16 cellular contexts compared by ENCODE assay signal in the genomic region with DNA sequence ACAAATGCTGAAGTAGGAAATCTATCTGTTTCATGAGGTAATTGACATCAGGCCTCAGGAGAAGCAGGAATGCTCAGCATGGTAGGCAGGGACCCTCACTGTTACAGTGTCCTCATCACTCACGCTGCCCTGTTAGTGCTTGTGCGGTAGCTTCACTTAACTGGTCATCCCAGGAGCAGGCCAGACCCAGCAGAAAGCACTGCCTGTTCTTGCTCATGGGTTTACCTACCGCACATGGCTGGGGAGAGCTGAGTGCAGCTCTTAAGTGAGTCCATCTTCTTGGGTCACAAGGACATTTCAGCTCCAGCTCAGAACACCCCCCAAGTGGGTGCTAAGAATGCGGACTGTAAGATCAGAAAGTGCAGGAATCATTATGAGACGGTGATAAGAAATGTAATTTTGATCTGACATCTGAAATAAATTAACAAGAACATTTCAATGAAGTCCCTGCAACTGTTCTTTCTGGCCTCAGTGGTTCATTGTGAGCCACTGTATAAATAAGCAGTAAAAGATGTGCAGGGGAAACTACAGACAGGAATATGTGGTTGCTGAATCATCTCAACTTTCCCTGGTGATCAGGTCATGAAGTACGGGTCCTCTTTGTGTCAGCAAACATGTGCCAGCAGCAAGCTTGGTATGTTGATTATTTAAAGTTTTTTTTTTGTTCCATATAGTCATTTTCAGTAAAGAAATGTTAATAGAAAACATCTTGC.
A peak's percentile ranks its signal among the peaks of the same experiment; 100 is the strongest.
DNase-seq lines count a peak whose midpoint lies in the region; ATAC-seq, FAIRE-seq and TF ChIP-seq lines count a peak whose summit lies in the region.
"Had no signal": no experiment of that assay in that cellular context is flagged by ENCODE, and none has a peak within 500 bp of the region (broad histone marks: within the 10 kb centered on the region; RNA-seq: fewer than 3 reads in every experiment).

No MANE protein-coding gene starts in this region.

- no peaks in the 10 kb centered on the region for H3K27me3 ChIP-seq in Peyer's patch

- H3K9me3 ChIP-seq in Peyer's patch, result no peaks in the 10 kb centered on the region

- FAIRE-seq in RCC 7860 (lab: Jason Lieb, UNC), result peak; percentile 21

- TF ChIP-seq CTCF in Peyer's patch (IDR thresholded peaks at IDR 0.05), result no peak

- ATAC-seq in GM21723 (IDR thresholded peaks at IDR 0.05; ENCODE audit: unreplicated experiment) (no peak), HG03354 (IDR thresholded peaks at IDR 0.05; ENCODE audit: poor library complexity, severe bottlenecking, unreplicated experiment) (no peak)

- H3K4me3 ChIP-seq in skeletal muscle cell (ENCODE audit: low read depth, low read length), result no peak overlapping the region
- H3K4me3 ChIP-seq in Peyer's patch, result no peak overlapping the region

- H3K36me3 ChIP-seq in Peyer's patch, result no peaks in the 10 kb centered on the region

- no peak overlapping the region for H3K27ac ChIP-seq in Peyer's patch

- DNase-seq in ELR (ENCODE audit: low read depth) (peak; percentile 82), RCC 7860 (ENCODE audit: low spot score) (peak; percentile 44), epidermal melanocyte (ENCODE audit: insufficient read length, low spot score) (peak; percentile 19), skeletal muscle cell (ENCODE audit: low read depth) (peak; percentile 78), Peyer's patch (no peak), NCI-H2107 treated with DMSO at 0.1 percent for 48 hours (lab: John Stamatoyannopoulos, UW; ENCODE audit: unreplicated experiment) (no peak)
- DNase-seq: activated CD4-positive, alpha-beta T cell treated with anti-CD3 and anti-CD28 coated beads for 1 hour; activated naive CD4-positive, alpha-beta T cell treated with anti-CD3 and anti-CD28 coated beads, Interleukin-2, amount 50 U/mL, for 16 hours; caudate nucleus; CD4-positive, CD25-positive, alpha-beta regulatory T cell; DMS79; immature natural killer cell; NCI-H774; stimulated activated CD4-positive, alpha-beta T cell treated with anti-CD3 and anti-CD28 coated beads, Interleukin-1b, Interleukin-23, amount 100 ng/mL, for 48 hours had no signal

- TF ChIP-seq POLR2A in Peyer's patch (IDR thresholded peaks at IDR 0.05), result no peak

- H3K4me1 ChIP-seq in Peyer's patch, result no peaks in the 10 kb centered on the region

Comparison
In these comparisons a context has a peak if more than half of its experiments do, and no peak if none do; other contexts are left out.
1. DNase-seq: peak in ELR (single experiment), RCC 7860 (single experiment), epidermal melanocyte (single experiment) and skeletal muscle cell (single experiment); none in Peyer's patch (0 of 3) and NCI-H2107 treated with DMSO at 0.1 percent for 48 hours (single experiment).